16 cellular contexts compared by ENCODE assay signal in genomic region chr13:49367640-49368431, GRCh38.
DNase-seq lines count a peak whose midpoint lies in the region; ATAC-seq and TF ChIP-seq lines count a peak whose summit lies in the region.
"Had no signal": no experiment of that assay in that cellular context is flagged by ENCODE, and none has a peak within 500 bp of the region (broad histone marks: within the 10 kb centered on the region; RNA-seq: fewer than 3 reads in every experiment).

No MANE protein-coding gene starts in this region.

- peaks cover 30% of the 10 kb centered on the region for H3K9me3 Mint-ChIP-seq in mesothelial cell of epicardium

- peaks cover 44% of the 10 kb centered on the region for H3K4me1 Mint-ChIP-seq in mesothelial cell of epicardium

- H3K27me3 ChIP-seq in left ventricle myocardium inferior (ENCODE audit: low read depth) (no peaks in the 10 kb centered on the region), aorta (ENCODE audit: control insufficient read depth in 1 of 2, insufficient read depth in 2 of 2, low read length in 1 of 2) (no peaks in the 10 kb centered on the region)
- H3K27me3 ChIP-seq: Peyer's patch, spleen had no signal

- WGBS in aorta, 2 donors = 20 to 24% methylated on average over 5 of the region's 5 CpGs

- intact Hi-C loops in left ventricle myocardium inferior (cut with micrococcal nuclease) (no loop called here), cardiac septum (cut with DNase I) (no loop called here), aorta (cut with DNase I) (loop anchor here in 1 of 2 donors (5.0 kb wide), 1 partner anchor 46 kb away; no protein-coding TSS in a partner anchor)

- no peak for DNase-seq in left ventricle myocardium inferior
- DNase-seq in cardiac septum (ENCODE audit: low spot score) = no peak
- peak; percentile 39 for DNase-seq in choroid plexus epithelial cell (ENCODE audit: low read depth)
- DNase-seq in mesothelial cell of epicardium (ENCODE audit: low spot score in 2 of 2, unreplicated experiment in 2 of 2) = no peak
- no peak for DNase-seq in aorta
- DNase-seq in medulla oblongata (ENCODE audit: extremely low spot score) = no peak
- no peak for DNase-seq in EL
- DNase-seq: activated T-cell treated with anti-CD3 and anti-CD28 coated beads, Interleukin-2, amount 50 U/mL, for 24 hours; amniotic stem cell; effector memory CD4-positive, alpha-beta T cell; NCI-H345; Peyer's patch; spleen; T-cell had no signal

- H3K36me3 ChIP-seq in left ventricle myocardium inferior (peaks cover 27% of the 10 kb centered on the region), aorta (ENCODE audit: control insufficient read depth in 1 of 2, insufficient read depth in 2 of 2, low read length in 1 of 2) (no peaks in the 10 kb centered on the region)
- H3K36me3 ChIP-seq: Peyer's patch, spleen had no signal

- H3K4me3 Mint-ChIP-seq in mesothelial cell of epicardium = no peak overlapping the region
- H3K4me3 Mint-ChIP-seq: activated T-cell treated with anti-CD3 and anti-CD28 coated beads, Interleukin-2, amount 50 U/mL, for 24 hours; T-cell had no signal

- no peak for ATAC-seq in aorta (ENCODE audit: low FRiP score)
- ATAC-seq in GM18517 (IDR thresholded peaks at IDR 0.05; ENCODE audit: unreplicated experiment) = no peak
- ATAC-seq: A549, T-cell had no signal

- TF ChIP-seq CTCF in left ventricle myocardium inferior (IDR thresholded peaks at IDR 0.05; ENCODE audit: borderline replicate concordance) (no peak), choroid plexus epithelial cell (conservative IDR thresholded peaks at IDR 0.05; ENCODE audit: low read depth, low read length) (no peak), mesothelial cell of epicardium (IDR thresholded peaks at IDR 0.05; ENCODE audit: unreplicated experiment) (no peak)

- peak overlapping the region; percentile 21 for H3K27ac Mint-ChIP-seq in mesothelial cell of epicardium
- H3K27ac Mint-ChIP-seq: activated T-cell treated with anti-CD3 and anti-CD28 coated beads, Interleukin-2, amount 50 U/mL, for 24 hours; T-cell had no signal

- H3K4me3 ChIP-seq in left ventricle myocardium inferior (peak overlapping the region; percentile 7), choroid plexus epithelial cell (ENCODE audit: low read depth, low read length) (no peak overlapping the region), aorta (ENCODE audit: low read length in 2 of 2) (peak overlapping the region in 1 of 2 donors; percentile 26)
- H3K4me3 ChIP-seq: A549, Peyer's patch, spleen had no signal

- peaks cover 29% of the 10 kb centered on the region for H3K36me3 Mint-ChIP-seq in mesothelial cell of epicardium

- peak overlapping the region; percentile 39 for H3K27ac ChIP-seq in left ventricle myocardium inferior (replicated peaks)
- peak overlapping the region; percentile 22 to 51 for H3K27ac ChIP-seq in aorta (ENCODE audit: low read depth in 1 of 2, low read length in 2 of 2)
- H3K27ac ChIP-seq: A549 had no signal

- H3K4me1 ChIP-seq in left ventricle myocardium inferior (peaks cover 14% of the 10 kb centered on the region), aorta (ENCODE audit: control insufficient read depth in 1 of 2, insufficient read depth in 2 of 2, low read length in 2 of 2) (peaks cover 5 to 7% of the 10 kb centered on the region in 2 donors)
- H3K4me1 ChIP-seq: A549 had no signal

- H3K27me3 Mint-ChIP-seq in mesothelial cell of epicardium (ENCODE audit: low read depth) = peaks cover 38% of the 10 kb centered on the region
- H3K27me3 Mint-ChIP-seq: activated T-cell treated with anti-CD3 and anti-CD28 coated beads, Interleukin-2, amount 50 U/mL, for 24 hours had no signal

- H3K9me3 ChIP-seq in left ventricle myocardium inferior (replicated peaks) = peaks cover 18% of the 10 kb centered on the region
- H3K9me3 ChIP-seq in aorta (ENCODE audit: control insufficient read depth, low read length) = no peaks in the 10 kb centered on the region
- H3K9me3 ChIP-seq: A549, Peyer's patch had no signal
